ENCODE assay signal across 23 cellular contexts in genomic region chr11:15580056-15580774, GRCh38.
DNase-seq lines count a peak whose midpoint lies in the region; TF ChIP-seq lines count a peak whose summit lies in the region.
"Had no signal": no experiment of that assay in that cellular context is flagged by ENCODE, and none has a peak within 500 bp of the region (broad histone marks: within the 10 kb centered on the region; RNA-seq: fewer than 3 reads in every experiment).

No MANE protein-coding gene starts in this region.

- H3K23ac ChIP-seq in mesenchymal stem cell (ENCODE audit: low read length in 2 of 2), result no peak overlapping the region

- H3K27ac ChIP-seq in mesenchymal stem cell (ENCODE audit: low read length, poor library complexity, severe bottlenecking), result no peak overlapping the region
- H3K27ac ChIP-seq: BLaER1, epithelial cell of prostate, uterus had no signal

- H3K27ac Mint-ChIP-seq in CD14-positive monocyte (peak overlapping the region; percentile 79 to 92 (median 88)), Calu3 (ENCODE audit: unreplicated experiment) (no peak overlapping the region)
- H3K27ac Mint-ChIP-seq: naive B cell had no signal

- no TSS peak for BruUV-seq in Calu3 (replicated peaks; lab: Mats Ljungman, UMichigan)

- H4K91ac ChIP-seq in mesenchymal stem cell (ENCODE audit: low read length), result peak overlapping the region; percentile 71

- H3K36me3 ChIP-seq in mesenchymal stem cell (ENCODE audit: control insufficient read depth in 1 of 2, insufficient read depth in 2 of 2, low read depth in 1 of 2, low read length in 2 of 2), result no peaks in the 10 kb centered on the region
- H3K36me3 ChIP-seq: BLaER1, heart right ventricle, uterus had no signal

- no peaks in the 10 kb centered on the region for H3K27me3 ChIP-seq in mesenchymal stem cell (ENCODE audit: control insufficient read depth in 1 of 2, insufficient read depth in 1 of 2, low read length in 2 of 2)
- H3K27me3 ChIP-seq: BLaER1, heart right ventricle, uterus had no signal

- H3K4me1 ChIP-seq in mesenchymal stem cell (ENCODE audit: control insufficient read depth, insufficient read depth, low read depth, low read length), result no peaks in the 10 kb centered on the region
- H3K4me1 ChIP-seq: BLaER1, uterus had no signal

- no peak overlapping the region for H2BK15ac ChIP-seq in mesenchymal stem cell (ENCODE audit: low read depth, poor library complexity, severe bottlenecking)

- H2BK12ac ChIP-seq in mesenchymal stem cell (ENCODE audit: low read length in 2 of 2), result peak overlapping the region in 1 of 2 experiments; percentile 18

- H2AFZ ChIP-seq in mesenchymal stem cell (ENCODE audit: low read depth, low read length), result no peak overlapping the region

- no peak overlapping the region for H3K4me2 ChIP-seq in mesenchymal stem cell (ENCODE audit: low read length, poor library complexity, severe bottlenecking)
- H3K4me2 ChIP-seq: BLaER1 had no signal

- H3K9me3 ChIP-seq in mesenchymal stem cell (ENCODE audit: control insufficient read depth, low read length), result no peaks in the 10 kb centered on the region
- H3K9me3 ChIP-seq: BLaER1, heart right ventricle, uterus had no signal

- H3K4me3 Mint-ChIP-seq in CD14-positive monocyte (no peak overlapping the region), Calu3 (ENCODE audit: low read depth, unreplicated experiment) (no peak overlapping the region)
- H3K4me3 Mint-ChIP-seq: naive B cell; stimulated activated naive B cell treated with anti-CD40 and anti-IgM and Interleukin-4, amounts not matched to agents 10 μg/mL and 1 μg/mL and 100 μg/mL, for 72 hours had no signal

- H2BK120ac ChIP-seq in mesenchymal stem cell (ENCODE audit: low read depth, low read length), result no peak overlapping the region

- H2AK5ac ChIP-seq in mesenchymal stem cell (ENCODE audit: low read length, severe bottlenecking), result no peak overlapping the region

- H3K4me1 Mint-ChIP-seq in CD14-positive monocyte, result peaks cover 57% of the 10 kb centered on the region
- H3K4me1 Mint-ChIP-seq in Calu3 (ENCODE audit: low read depth, unreplicated experiment), result no peaks in the 10 kb centered on the region
- H3K4me1 Mint-ChIP-seq: naive B cell; stimulated activated naive B cell treated with anti-CD40 and anti-IgM and Interleukin-4, amounts not matched to agents 10 μg/mL and 1 μg/mL and 100 μg/mL, for 72 hours had no signal

- no peak for TF ChIP-seq CTCF in CD14-positive monocyte (IDR thresholded peaks at IDR 0.05)
- TF ChIP-seq CTCF in Calu3 (IDR thresholded peaks at IDR 0.05; ENCODE audit: unreplicated experiment), result no peak

- no peak overlapping the region for H2BK5ac ChIP-seq in mesenchymal stem cell (ENCODE audit: low read depth, low read length, poor library complexity, severe bottlenecking)

- H3K9ac ChIP-seq in mesenchymal stem cell (ENCODE audit: low read length), result no peak overlapping the region
- H3K9ac ChIP-seq: BLaER1 had no signal

- DNase-seq in CD14-positive monocyte (ENCODE audit: low spot score) (peak; percentile 55), NCI-H2029 (lab: John Stamatoyannopoulos, UW) (peak; percentile 7), SKM-1 (lab: John Stamatoyannopoulos, UW; ENCODE audit: unreplicated experiment) (peak; percentile 88), mesenchymal stem cell (no peak), Calu3 (no peak), mucosa of gallbladder (ENCODE audit: low spot score) (no peak), cerebellar cortex (ENCODE audit: low spot score) (no peak), NCI-H1092 (lab: John Stamatoyannopoulos, UW) (no peak)
- DNase-seq: activated CD4-positive, CD25-positive, alpha-beta regulatory T cell treated with anti-CD3 and anti-CD28 coated beads, Interleukin-2, amount 50 U/mL, for 72 hours; activated gamma-delta T cell; EL; heart right ventricle; mesendoderm; naive B cell; NCI-H2171 treated with DMSO at 0.1 percent for 48 hours; NCI-H526; PC-3; stimulated activated CD4-positive, alpha-beta T cell treated with anti-CD3 and anti-CD28 coated beads, Interleukin-4, amount 100 ng/mL, for 24 hours; stimulated activated naive B cell treated with anti-CD40 and anti-IgM and Interleukin-4, amounts not matched to agents 10 μg/mL and 1 μg/mL and 100 μg/mL, for 72 hours; SW 1271; uterus had no signal

- intact Hi-C loops in CD14-positive monocyte (cut with micrococcal nuclease) (no loop called here), Calu3 (cut with micrococcal nuclease; ENCODE audit: unreplicated experiment) (no loop called here)

- H3K36me3 Mint-ChIP-seq in CD14-positive monocyte (no peaks in the 10 kb centered on the region), Calu3 (ENCODE audit: insufficient read depth, unreplicated experiment) (no peaks in the 10 kb centered on the region)
- H3K36me3 Mint-ChIP-seq: naive B cell; stimulated activated naive B cell treated with anti-CD40 and anti-IgM and Interleukin-4, amounts not matched to agents 10 μg/mL and 1 μg/mL and 100 μg/mL, for 72 hours had no signal

- CTCF ChIA-PET in Calu3 (lab: Charles Lee), result interaction anchor here (0.6 kb wide), 1 partner anchor 161 kb away, joined by 3 read pairs; no protein-coding TSS in a partner anchor

- no peak overlapping the region for H4K8ac ChIP-seq in mesenchymal stem cell (ENCODE audit: low read length)

- 100% methylated on average over 1 of the region's 1 CpG for WGBS in mesenchymal stem cell

- H3K14ac ChIP-seq in mesenchymal stem cell (ENCODE audit: low read length in 2 of 2), result no peak overlapping the region

- no peak overlapping the region for H3K4ac ChIP-seq in mesenchymal stem cell (ENCODE audit: low read depth in 1 of 2, low read length in 2 of 2)

- no peak overlapping the region for H3K18ac ChIP-seq in mesenchymal stem cell (ENCODE audit: low read depth in 1 of 2, low read length in 2 of 2)

- no peaks in the 10 kb centered on the region for H3K79me1 ChIP-seq in mesenchymal stem cell (replicated peaks; ENCODE audit: low read length, poor library complexity, severe bottlenecking)

- peaks cover 0 to 7% (median 4%) of the 10 kb centered on the region in 3 donors for H3K27me3 Mint-ChIP-seq in CD14-positive monocyte (ENCODE audit: low read depth in 3 of 3)
- H3K27me3 Mint-ChIP-seq in Calu3 (ENCODE audit: unreplicated experiment), result peaks cover 15% of the 10 kb centered on the region
- H3K27me3 Mint-ChIP-seq: naive B cell; stimulated activated naive B cell treated with anti-CD40 and anti-IgM and Interleukin-4, amounts not matched to agents 10 μg/mL and 1 μg/mL and 100 μg/mL, for 72 hours had no signal

- H3K9me3 Mint-ChIP-seq in CD14-positive monocyte (peaks cover 2 to 16% (median 7%) of the 10 kb centered on the region in 7 donors), Calu3 (ENCODE audit: low read depth, unreplicated experiment) (no peaks in the 10 kb centered on the region)
- H3K9me3 Mint-ChIP-seq: stimulated activated naive B cell treated with anti-CD40 and anti-IgM and Interleukin-4, amounts not matched to agents 10 μg/mL and 1 μg/mL and 100 μg/mL, for 72 hours had no signal

- no peak overlapping the region for H3K4me3 ChIP-seq in mesenchymal stem cell (ENCODE audit: insufficient read depth in 1 of 2, low read depth in 1 of 2, low read length in 2 of 2)
- H3K4me3 ChIP-seq: BLaER1, heart right ventricle, uterus had no signal

Comparison
In these comparisons a context has a peak if more than half of its experiments do, and no peak if none do; other contexts are left out.
1. DNase-seq: peak in CD14-positive monocyte (single experiment), NCI-H2029 (single experiment) and SKM-1 (single experiment); none in mesenchymal stem cell (single experiment), Calu3 (single experiment), mucosa of gallbladder (single experiment), cerebellar cortex (single experiment) and NCI-H1092 (single experiment).